Comparison of ENCODE assay signal across 26 cellular contexts in genomic region chr10:56771343-56771742, GRCh38.
DNase-seq lines count a peak whose midpoint lies in the region; ATAC-seq, FAIRE-seq and TF ChIP-seq lines count a peak whose summit lies in the region.
"Had no signal": no experiment of that assay in that cellular context is flagged by ENCODE, and none has a peak within 500 bp of the region (broad histone marks: within the 10 kb centered on the region; RNA-seq: fewer than 3 reads in every experiment).

No MANE protein-coding gene starts in this region.

- no peaks in the 10 kb centered on the region for H3K9me1 ChIP-seq in K562 (ENCODE audit: control insufficient read depth, insufficient read depth, low read length)

- POLR2A ChIA-PET in OCI-LY7 (lab: Charles Lee): interaction anchor here (0.6 to 0.7 kb wide), 3 partner anchors 11 to 836 kb away, joined by 3 to 4 read pairs (median 3); no protein-coding TSS in a partner anchor
- POLR2A ChIA-PET in K562 (lab: Yijun Ruan, JAX): no interaction called here

- intact Hi-C loops in OCI-LY7 (cut with micrococcal nuclease; ENCODE audit: unreplicated experiment): no loop called here
- intact Hi-C loops in K562 (cut with micrococcal nuclease): no loop called here
- intact Hi-C loops in left ventricle myocardium superior (cut with micrococcal nuclease): no loop called here
- intact Hi-C loops in body of pancreas (cut with DNase I): no loop called here

- H3K9me3 ChIP-seq in OCI-LY7 (ENCODE audit: low read length): peaks cover 50% of the 10 kb centered on the region
- no peaks in the 10 kb centered on the region for H3K9me3 ChIP-seq in K562 (replicated peaks; ENCODE audit: control insufficient read depth, insufficient read depth, low read depth, low read length)
- H3K9me3 ChIP-seq in body of pancreas: peaks cover 0 to 7% (median 0%) of the 10 kb centered on the region in 3 donors
- H3K9me3 ChIP-seq: BE2C had no signal

- H4K20me1 ChIP-seq in OCI-LY7 (ENCODE audit: insufficient read depth, low read length) (no peaks in the 10 kb centered on the region), K562 (replicated peaks; ENCODE audit: control insufficient read depth, insufficient read depth, low read length) (no peaks in the 10 kb centered on the region)
- H4K20me1 ChIP-seq: BLaER1 had no signal

- peak; percentile 22 for DNase-seq in OCI-LY7 (ENCODE audit: low spot score)
- peak; percentile 14 for DNase-seq in OCI-M1 (lab: John Stamatoyannopoulos, UW)
- DNase-seq in K562 (ENCODE audit: extremely low read depth in 1 of 4, low spot score in 3 of 4): no peak
- no peak for DNase-seq in left ventricle myocardium superior
- no peak for DNase-seq in RKO (ENCODE audit: low spot score)
- no peak for DNase-seq in body of pancreas
- DNase-seq: 8988T; ACHN; BE2C; C1 segment of cervical spinal cord; CD4-positive, alpha-beta memory T cell; CD4-positive, CD25-positive, alpha-beta regulatory T cell; CD8-positive, alpha-beta memory T cell; COR-L47; DMS 273 treated with DMSO at 0.1 percent for 48 hours; DMS153; DMS53; DMS79; DND-41; EL; GDM1 had no signal

- H3K36me3 ChIP-seq in OCI-LY7 (ENCODE audit: insufficient read depth, low read length) (peaks cover 6% of the 10 kb centered on the region; the same call in 1 of the 2 replicates), K562 (ENCODE audit: control insufficient read depth, insufficient read depth, low read length) (no peaks in the 10 kb centered on the region), body of pancreas (replicated peaks in 1 of 2; ENCODE audit: insufficient read depth in 1 of 2, low read depth in 2 of 2) (no peaks in the 10 kb centered on the region)
- H3K36me3 ChIP-seq: BE2C, BLaER1 had no signal

- H3K79me2 ChIP-seq in OCI-LY7 (ENCODE audit: insufficient read depth, low read depth, low read length) (no peaks in the 10 kb centered on the region), K562 (ENCODE audit: control insufficient read depth, insufficient read depth, low read length) (no peaks in the 10 kb centered on the region)

- no peak overlapping the region for H3K27ac ChIP-seq in OCI-LY7 (ENCODE audit: low read depth, low read length, poor library complexity, severe bottlenecking)
- H3K27ac ChIP-seq in K562 (ENCODE audit: extremely low read depth, low read depth, low read length): no peak overlapping the region
- no peak overlapping the region for H3K27ac ChIP-seq in body of pancreas
- H3K27ac ChIP-seq: BLaER1 had no signal

- H3K4me3 ChIP-seq in OCI-LY7 (ENCODE audit: low read depth, low read length, poor library complexity, severe bottlenecking): no peak overlapping the region
- no peak overlapping the region for H3K4me3 ChIP-seq in K562
- no peak overlapping the region for H3K4me3 ChIP-seq in body of pancreas
- H3K4me3 ChIP-seq: BLaER1, GM12878 had no signal

- no peak for FAIRE-seq in K562 (lab: Jason Lieb, UNC)
- FAIRE-seq: A204.1, GM12878, GM12892, GM18507 had no signal

- H3K9me2 ChIP-seq in OCI-LY7 (ENCODE audit: insufficient read depth, low read length): no peaks in the 10 kb centered on the region

- ATAC-seq in K562: no peak
- ATAC-seq in left ventricle myocardium superior: no peak
- ATAC-seq in body of pancreas: no peak
- ATAC-seq: GM12878 had no signal

- no peak for TF ChIP-seq RAD21 in K562 (CRISPR knock-in tag; conservative IDR thresholded peaks at IDR 0.05 in 1 of 2, IDR thresholded peaks at IDR 0.05 in 1 of 2)

- no peak for TF ChIP-seq CTCF in OCI-LY7 (conservative IDR thresholded peaks at IDR 0.05; ENCODE audit: low read length)
- TF ChIP-seq CTCF in K562 (IDR thresholded peaks at IDR 0.05 in 2 of 3, conservative IDR thresholded peaks at IDR 0.05 in 1 of 3; ENCODE audit: insufficient read depth in 2 of 3, low read depth in 1 of 3, low read length in 3 of 3): no peak
- TF ChIP-seq CTCF in body of pancreas (IDR thresholded peaks at IDR 0.05): no peak

- H3K9ac ChIP-seq in K562 (ENCODE audit: insufficient read depth in 1 of 2, low read depth in 2 of 2, low read length in 2 of 2): no peak overlapping the region
- H3K9ac ChIP-seq: BLaER1 had no signal

- TF ChIP-seq EP300 in K562 (IDR thresholded peaks at IDR 0.05; ENCODE audit: low read length): no peak

- H3K27me3 ChIP-seq in K562 (ENCODE audit: control insufficient read depth in 2 of 2, insufficient read depth in 2 of 2, low read length in 2 of 2) (no peaks in the 10 kb centered on the region), body of pancreas (no peaks in the 10 kb centered on the region)
- H3K27me3 ChIP-seq: BE2C, BLaER1 had no signal

- H3K4me1 ChIP-seq in OCI-LY7 (ENCODE audit: insufficient read depth, low read length, poor library complexity, severe bottlenecking) (no peaks in the 10 kb centered on the region), K562 (replicated peaks in 1 of 2; ENCODE audit: control insufficient read depth in 2 of 2, insufficient read depth in 2 of 2, low read length in 2 of 2) (no peaks in the 10 kb centered on the region), body of pancreas (no peaks in the 10 kb centered on the region)
- H3K4me1 ChIP-seq: BE2C, BLaER1 had no signal

- CTCF ChIA-PET in OCI-LY7 (lab: Charles Lee; ENCODE audit: unreplicated experiment): no interaction called here
- CTCF ChIA-PET in K562 (lab: Yijun Ruan, JAX; ENCODE audit: low intra/inter-chr PET ratio): no interaction called here

- in situ Hi-C loops in K562 (cut with MboI): no loop called here

- H2AFZ ChIP-seq in OCI-LY7 (ENCODE audit: low read length) (0 out of 2 replicates have a peak overlapping the region, but pooled peaks have one; percentile 6), K562 (ENCODE audit: low read depth, low read length) (no peak overlapping the region)

- 0% methylated on average over 1 of the region's 1 CpG for WGBS in K562 (ENCODE audit: insufficient coverage, low coverage, missing lambda C conversion rate)
- WGBS in body of pancreas, 2 donors: 19 to 22% methylated on average over 1 of the region's 1 CpG

- BruUV-seq in OCI-LY7 (replicated peaks; lab: Mats Ljungman, UMichigan) (no TSS peak), K562 (replicated peaks; lab: Mats Ljungman, UMichigan) (no TSS peak)

- no peak overlapping the region for H3K4me2 ChIP-seq in OCI-LY7 (ENCODE audit: low read length)
- H3K4me2 ChIP-seq in K562 (ENCODE audit: insufficient read depth, low read length): no peak overlapping the region
- H3K4me2 ChIP-seq: BLaER1 had no signal

- TF ChIP-seq POLR2A in K562 (conservative IDR thresholded peaks at IDR 0.05): no peak
- TF ChIP-seq POLR2A in body of pancreas (IDR thresholded peaks at IDR 0.05): no peak

TF ChIP-seq in K562, 482 proteins besides CTCF, POLR2A, EP300 and RAD21:
- TF ChIP-seq ZNF41 (CRISPR knock-in tag; conservative IDR thresholded peaks at IDR 0.05) (no peak), HMGXB4 (CRISPR knock-in tag; IDR thresholded peaks at IDR 0.05) (no peak), ZNF124 (CRISPR knock-in tag; IDR thresholded peaks at IDR 0.05) (peak; percentile 71; the same call in 1 of the 2 replicates)

Comparison
In these comparisons a context has a peak if more than half of its experiments do, and no peak if none do; other contexts are left out.
1. DNase-seq: peak in OCI-LY7 (single experiment) and OCI-M1 (single experiment); none in K562 (0 of 4), left ventricle myocardium superior (single experiment), RKO (single experiment) and body of pancreas (0 of 4).